29 cellular contexts compared by ENCODE assay signal in genomic region chr20:36532388-36532787, GRCh38. TPM values are rescaled to one million over a fixed set of nuclear protein-coding genes. Genes with fewer than 3 reads are reported as not detected.
DNase-seq lines count a peak whose midpoint lies in the region; ATAC-seq, FAIRE-seq and TF ChIP-seq lines count a peak whose summit lies in the region.
"Had no signal": no experiment of that assay in that cellular context is flagged by ENCODE, and none has a peak within 500 bp of the region (broad histone marks: within the 10 kb centered on the region; RNA-seq: fewer than 3 reads in every experiment).

No MANE protein-coding gene starts in this region.

- H3K4me1 ChIP-seq in KMS-11 (ENCODE audit: low read depth, poor library complexity, severe bottlenecking) (peaks cover 56% of the 10 kb centered on the region), PC-3 (ENCODE audit: insufficient read depth, low read length) (no peaks in the 10 kb centered on the region), HepG2 (ENCODE audit: insufficient read depth, low read length) (peaks cover 3% of the 10 kb centered on the region; the same call in 1 of the 2 replicates), smooth muscle cell (ENCODE audit: low read depth) (no peaks in the 10 kb centered on the region)
- H3K4me1 ChIP-seq: left ventricle myocardium inferior, vagina had no signal

- FAIRE-seq in HepG2 (lab: Jason Lieb, UNC): no peak
- FAIRE-seq: endothelial cell of umbilical vein, H54 had no signal

- TF ChIP-seq POLR2A in HepG2 (IDR thresholded peaks at IDR 0.05; ENCODE audit: insufficient read depth in 1 of 2, low read depth in 2 of 2, low read length in 2 of 2): no peak

- POLR2A ChIA-PET in PC-3 (lab: Charles Lee; ENCODE audit: unreplicated experiment): no interaction called here
- POLR2A ChIA-PET in HepG2 (lab: Yijun Ruan, JAX): no interaction called here

- DNase-seq in DMS53 (lab: John Stamatoyannopoulos, UW): peak; percentile 65
- DNase-seq in DMS53 treated with DMSO at 0.1 percent for 48 hours (lab: John Stamatoyannopoulos, UW; ENCODE audit: unreplicated experiment): no peak
- DNase-seq in PC-3: no peak
- DNase-seq in HepG2 (ENCODE audit: low spot score): no peak
- DNase-seq in occipital lobe (lab: John Stamatoyannopoulos, UW): no peak
- DNase-seq in iPS-NIHi11 (ENCODE audit: low spot score): no peak
- DNase-seq in smooth muscle cell (lab: John Stamatoyannopoulos, UW; ENCODE audit: unreplicated experiment): no peak
- DNase-seq: activated CD4-positive, alpha-beta T cell treated with anti-CD3 and anti-CD28 coated beads, Interleukin-2, amount 10 ng/mL, durations not matched to agents 7 days and 5 days; activated naive CD4-positive, alpha-beta T cell; activated T-cell treated with anti-CD3 and anti-CD28 coated beads, Interleukin-2, amount 50 U/mL, for 48 hours; cerebellar nuclear complex; DMS 273 treated with DMSO at 0.1 percent for 48 hours; GDM1; hippocampal formation; immature natural killer cell; left ventricle myocardium inferior; MG63; naive B cell; NCI-H187; NK-92 treated with Interleukin-12 subunit alpha and Interleukin-12 subunit beta, amount 100 ng/mL, for 24 hours; nucleus accumbens; SHP77 treated with DMSO at 0.1 percent for 48 hours had no signal

- H2AFZ ChIP-seq in KMS-11 (ENCODE audit: low read depth): peak overlapping the region; percentile 83; the same call in 1 of the 2 replicates
- H2AFZ ChIP-seq in PC-3 (ENCODE audit: low read length): no peak overlapping the region
- no peak overlapping the region for H2AFZ ChIP-seq in HepG2 (ENCODE audit: low read length)
- H2AFZ ChIP-seq in smooth muscle cell (ENCODE audit: low read depth): no peak overlapping the region

- ATAC-seq in PC-3 (peak; percentile 10; the same call in 1 of the 2 replicates), HepG2 (peak; percentile 14; the same call in 2 of the 3 replicates)

- no peak for TF ChIP-seq RAD21 in HepG2 (CRISPR knock-in tag; IDR thresholded peaks at IDR 0.05)

- no peaks in the 10 kb centered on the region for H3K27me3 ChIP-seq in KMS-11 (ENCODE audit: insufficient read depth, low read depth)
- H3K27me3 ChIP-seq in PC-3 (ENCODE audit: low read length): no peaks in the 10 kb centered on the region
- no peaks in the 10 kb centered on the region for H3K27me3 ChIP-seq in HepG2 (ENCODE audit: control insufficient read depth in 1 of 2, insufficient read depth in 2 of 2, low read length in 2 of 2)
- no peaks in the 10 kb centered on the region for H3K27me3 ChIP-seq in smooth muscle cell (ENCODE audit: low read depth)
- H3K27me3 ChIP-seq: MG63, vagina had no signal

- no peak for TF ChIP-seq EP300 in HepG2 (IDR thresholded peaks at IDR 0.05; ENCODE audit: low read depth in 2 of 2, low read length in 2 of 2)
- TF ChIP-seq EP300 in HepG2 (CRISPR knock-in tag; IDR thresholded peaks at IDR 0.05; ENCODE audit: borderline replicate concordance): no peak

- H3K9me2 ChIP-seq in PC-3 (replicated peaks; ENCODE audit: low read length): no peaks in the 10 kb centered on the region

- H3K9me3 ChIP-seq in PC-3 (ENCODE audit: low read length): no peaks in the 10 kb centered on the region
- H3K9me3 ChIP-seq in HepG2 (ENCODE audit: low read length): no peaks in the 10 kb centered on the region
- no peaks in the 10 kb centered on the region for H3K9me3 ChIP-seq in smooth muscle cell (replicated peaks; ENCODE audit: low read depth)
- H3K9me3 ChIP-seq: left ventricle myocardium inferior, MG63, vagina had no signal

- H4K20me1 ChIP-seq in KMS-11 (ENCODE audit: insufficient read depth) (no peaks in the 10 kb centered on the region), PC-3 (ENCODE audit: low read length) (no peaks in the 10 kb centered on the region), HepG2 (ENCODE audit: insufficient read depth, low read length) (peaks cover 4% of the 10 kb centered on the region; the same call in 1 of the 2 replicates), smooth muscle cell (ENCODE audit: low read depth) (peaks cover 14% of the 10 kb centered on the region)

- CTCF ChIA-PET in PC-3 (lab: Charles Lee): no interaction called here
- CTCF ChIA-PET in HepG2 (lab: Yijun Ruan, JAX; ENCODE audit: low intra/inter-chr PET ratio, low total read pairs): no interaction called here

- H3K27ac ChIP-seq in KMS-11 (peak overlapping the region; percentile 89), PC-3 (ENCODE audit: low read length) (no peak overlapping the region), HepG2 (ENCODE audit: extremely low read length, insufficient read depth, low read length) (no peak overlapping the region), smooth muscle cell (ENCODE audit: low read depth) (no peak overlapping the region)
- H3K27ac ChIP-seq: 22Rv1, C4-2B, left ventricle myocardium inferior, vagina, VCaP had no signal

- H3F3A ChIP-seq in PC-3 (ENCODE audit: low read length, unreplicated experiment) (no peaks in the 10 kb centered on the region), smooth muscle cell (ENCODE audit: low read depth) (no peaks in the 10 kb centered on the region)

- BruUV-seq in PC-3 (replicated peaks; lab: Mats Ljungman, UMichigan) (no TSS peak), HepG2 (replicated peaks; lab: Mats Ljungman, UMichigan) (no TSS peak)

- TF ChIP-seq CTCF in KMS-11 (conservative IDR thresholded peaks at IDR 0.05; ENCODE audit: low read depth, low read length): no peak
- TF ChIP-seq CTCF in PC-3 (conservative IDR thresholded peaks at IDR 0.05; ENCODE audit: low read depth, low read length): no peak
- no peak for TF ChIP-seq CTCF in HepG2 (CRISPR knock-in tag; IDR thresholded peaks at IDR 0.05)
- no peak for TF ChIP-seq CTCF in smooth muscle cell (IDR thresholded peaks at IDR 0.05; ENCODE audit: borderline replicate concordance, insufficient read depth, poor library complexity, severe bottlenecking)

- peak overlapping the region; percentile 68; the same call in 1 of the 2 replicates for H3K9ac ChIP-seq in KMS-11
- H3K9ac ChIP-seq in PC-3 (ENCODE audit: low read length): no peak overlapping the region
- H3K9ac ChIP-seq in HepG2 (ENCODE audit: insufficient read depth, low read depth, low read length): no peak overlapping the region
- no peak overlapping the region for H3K9ac ChIP-seq in smooth muscle cell (ENCODE audit: low read depth)

- intact Hi-C loops in PC-3 (cut with micrococcal nuclease): no loop called here
- intact Hi-C loops in HepG2 (cut with micrococcal nuclease; ENCODE audit: unreplicated experiment): no loop called here

- H3K4me2 ChIP-seq in KMS-11: peak overlapping the region; percentile 96
- no peak overlapping the region for H3K4me2 ChIP-seq in PC-3 (ENCODE audit: low read length)
- H3K4me2 ChIP-seq in HepG2 (ENCODE audit: low read depth, low read length): no peak overlapping the region
- H3K4me2 ChIP-seq in smooth muscle cell: no peak overlapping the region

- H3K79me2 ChIP-seq in KMS-11 (ENCODE audit: insufficient read depth, low read depth) (no peaks in the 10 kb centered on the region), PC-3 (ENCODE audit: low read length) (no peaks in the 10 kb centered on the region), HepG2 (ENCODE audit: insufficient read depth, low read length) (no peaks in the 10 kb centered on the region), smooth muscle cell (ENCODE audit: low read depth) (no peaks in the 10 kb centered on the region)

- H3K36me3 ChIP-seq in KMS-11 (ENCODE audit: insufficient read depth) (no peaks in the 10 kb centered on the region), PC-3 (ENCODE audit: low read depth, low read length) (peaks cover 4% of the 10 kb centered on the region; the same call in 1 of the 2 replicates), HepG2 (replicated peaks in 1 of 2; ENCODE audit: control insufficient read depth in 1 of 2, insufficient read depth in 2 of 2, low read length in 2 of 2) (peaks cover 10% of the 10 kb centered on the region in 2 experiments), smooth muscle cell (ENCODE audit: low read depth) (no peaks in the 10 kb centered on the region)

- no peak overlapping the region for H3K4me3 ChIP-seq in KMS-11 (IDR thresholded peaks at IDR 0.05; ENCODE audit: insufficient read depth, low read depth, low read length)
- H3K4me3 ChIP-seq in PC-3 (ENCODE audit: low read length): no peak overlapping the region
- no peak overlapping the region for H3K4me3 ChIP-seq in HepG2 (replicated peaks in 1 of 3; ENCODE audit: insufficient read depth in 1 of 3, low read depth in 2 of 3, low read length in 3 of 3)
- no peak overlapping the region for H3K4me3 ChIP-seq in smooth muscle cell
- H3K4me3 ChIP-seq: left ventricle myocardium inferior, MG63, vagina had no signal

- in situ Hi-C loops in HepG2 (cut with HindIII; ENCODE audit: extremely low pct_ligation_motif_present, low pct_unique_long_range_greater_than_20kb): no loop called here

- 73% methylated on average over 10 of the region's 10 CpGs for WGBS in HepG2 (ENCODE audit: low lambda C conversion rate)
- WGBS in smooth muscle cell (ENCODE audit: low lambda C conversion rate): 92% methylated on average over 10 of the region's 10 CpGs

RNA-seq across cellular contexts. Expression of gene MYL9, which starts 8.9 kb away (rescaled TPM):
- total RNA-seq in PC-3 (2014; rRNA removed) (10.8 and 12.0 TPM in 2 replicates), HepG2 (2016; rRNA removed; fragmentation: Illumina TruSeq; extraction: Trizol) (2.2 and 2.7 TPM in 2 replicates), occipital lobe (0.78 TPM), smooth muscle cell (185 and 198 TPM in 2 replicates)
- 0.79 and 0.91 TPM in 2 replicates for total RNA-seq in HepG2 (2016; cell fraction: cytosol; rRNA removed; fragmentation: Illumina TruSeq; extraction: Trizol; ENCODE audit: low read depth)
- 2.5 TPM in 2 replicates for total RNA-seq in HepG2 (2016; cell fraction: insoluble cytoplasmic fraction; rRNA removed; fragmentation: Illumina TruSeq; extraction: Trizol)
- 1.5 and 2.5 TPM in 2 replicates for total RNA-seq in HepG2 (2016; cell fraction: membrane; rRNA removed; fragmentation: Illumina TruSeq; extraction: Trizol)
- total RNA-seq in HepG2 (2016; cell fraction: nucleus; rRNA removed; fragmentation: Illumina TruSeq; extraction: Trizol): 1.3 and 1.7 TPM in 2 replicates
- polyA plus RNA-seq in HepG2 (2011; rRNA removed) (0.87 and 1.1 TPM in 2 replicates), smooth muscle cell (993 and 1,109 TPM in 2 replicates)
- 0.72 and 0.73 TPM in 2 replicates for polyA plus RNA-seq in HepG2 (2011; cell fraction: cytosol; rRNA removed)
- 0.59 and 0.69 TPM in 2 replicates for polyA plus RNA-seq in HepG2 (2011; cell fraction: nucleus; rRNA removed)
- 1.2 and 1.4 TPM in 2 replicates for polyA plus RNA-seq in HepG2 (2012)
- 4.6 and 5.7 TPM in 2 replicates for polyA plus RNA-seq in HepG2 (2016; cell fraction: cytosol; fragmentation: Illumina TruSeq; extraction: Trizol; ENCODE audit: low read depth)
- 10.1 and 12.3 TPM in 2 replicates for polyA plus RNA-seq in HepG2 (2016; cell fraction: insoluble cytoplasmic fraction; fragmentation: Illumina TruSeq; extraction: Trizol; ENCODE audit: low read depth)
- polyA plus RNA-seq in HepG2 (2016; cell fraction: membrane; fragmentation: Illumina TruSeq; extraction: Trizol; ENCODE audit: low read depth): 6.4 and 6.8 TPM in 2 replicates
- polyA plus RNA-seq in HepG2 (2016; cell fraction: nucleus; fragmentation: Illumina TruSeq; extraction: Trizol; ENCODE audit: insufficient read depth, low read depth): 8.9 and 9.0 TPM in 2 replicates
- 0.72 and 4.7 TPM in 2 replicates for polyA minus RNA-seq in HepG2 (2011; rRNA and poly(A)+ RNA removed; ENCODE audit: low replicate concordance)
- 0.70 and 0.89 TPM in 2 replicates for polyA minus RNA-seq in HepG2 (2011; cell fraction: cytosol; rRNA and poly(A)+ RNA removed)
- 0.39 and 0.75 TPM in 2 replicates for polyA minus RNA-seq in HepG2 (2011; cell fraction: nucleus; rRNA and poly(A)+ RNA removed)

RNA-seq across cellular contexts. Expression of gene TGIF2, which starts 41.0 kb away (rescaled TPM):
- total RNA-seq in PC-3 (2014; rRNA removed): 15.2 and 15.7 TPM in 2 replicates
- 53.9 and 60.3 TPM in 2 replicates for total RNA-seq in HepG2 (2016; rRNA removed; fragmentation: Illumina TruSeq; extraction: Trizol)
- 14.9 and 16.3 TPM in 2 replicates for total RNA-seq in HepG2 (2016; cell fraction: cytosol; rRNA removed; fragmentation: Illumina TruSeq; extraction: Trizol; ENCODE audit: low read depth)
- total RNA-seq in HepG2 (2016; cell fraction: insoluble cytoplasmic fraction; rRNA removed; fragmentation: Illumina TruSeq; extraction: Trizol): 49.1 and 52.3 TPM in 2 replicates
- 65.6 and 66.2 TPM in 2 replicates for total RNA-seq in HepG2 (2016; cell fraction: membrane; rRNA removed; fragmentation: Illumina TruSeq; extraction: Trizol)
- total RNA-seq in HepG2 (2016; cell fraction: nucleus; rRNA removed; fragmentation: Illumina TruSeq; extraction: Trizol): 24.2 and 31.3 TPM in 2 replicates
- 41.3 and 49.9 TPM in 2 replicates for polyA plus RNA-seq in HepG2 (2011; rRNA removed)
- polyA plus RNA-seq in HepG2 (2011; cell fraction: cytosol; rRNA removed): 46.3 and 49.3 TPM in 2 replicates
- polyA plus RNA-seq in HepG2 (2011; cell fraction: nucleus; rRNA removed): 32.5 and 35.0 TPM in 2 replicates
- polyA plus RNA-seq in HepG2 (2012): 23.6 and 28.9 TPM in 2 replicates
- polyA plus RNA-seq in HepG2 (2016; cell fraction: cytosol; fragmentation: Illumina TruSeq; extraction: Trizol; ENCODE audit: low read depth): 12.4 and 13.0 TPM in 2 replicates
- polyA plus RNA-seq in HepG2 (2016; cell fraction: insoluble cytoplasmic fraction; fragmentation: Illumina TruSeq; extraction: Trizol; ENCODE audit: low read depth): 49.9 and 59.5 TPM in 2 replicates
- 44.7 and 47.8 TPM in 2 replicates for polyA plus RNA-seq in HepG2 (2016; cell fraction: membrane; fragmentation: Illumina TruSeq; extraction: Trizol; ENCODE audit: low read depth)
- polyA plus RNA-seq in HepG2 (2016; cell fraction: nucleus; fragmentation: Illumina TruSeq; extraction: Trizol; ENCODE audit: insufficient read depth, low read depth): 38.6 and 40.7 TPM in 2 replicates
- 14.1 and 93.1 TPM in 2 replicates for polyA minus RNA-seq in HepG2 (2011; rRNA and poly(A)+ RNA removed; ENCODE audit: low replicate concordance)
- 38.7 and 42.5 TPM in 2 replicates for polyA minus RNA-seq in HepG2 (2011; cell fraction: cytosol; rRNA and poly(A)+ RNA removed)
- 19.2 and 22.9 TPM in 2 replicates for polyA minus RNA-seq in HepG2 (2011; cell fraction: nucleus; rRNA and poly(A)+ RNA removed)
- total RNA-seq in occipital lobe: 11.5 TPM
- total RNA-seq in smooth muscle cell: 14.5 and 20.3 TPM in 2 replicates
- 18.1 and 21.5 TPM in 2 replicates for polyA plus RNA-seq in smooth muscle cell

Comparison
In these comparisons a context has a peak if more than half of its experiments do, and no peak if none do; other contexts are left out.
1. RNA of gene MYL9, which starts 8.9 kb away (total RNA-seq): 185 to 198 TPM in smooth muscle cell; 10.8 to 12.0 TPM in PC-3, 0.79 to 2.7 TPM in HepG2 and 0.78 TPM in occipital lobe (single experiment); every median in the first group is over 10 times any median in the second.